ENCODE assay signal across 8 cellular contexts in genomic region chr17:80477647-80478478, GRCh38. TPM values are rescaled to one million over a fixed set of nuclear protein-coding genes. Genes with fewer than 3 reads are reported as not detected.
DNase-seq lines count a peak whose midpoint lies in the region; ATAC-seq and TF ChIP-seq lines count a peak whose summit lies in the region.

No MANE protein-coding gene starts in this region.

- POLR2A ChIA-PET in activated CD8-positive, alpha-beta T cell treated with anti-CD3 and anti-CD28 coated beads, Interleukin-2, amount 10 ng/mL, durations not matched to agents 7 days and 5 days (lab: Charles Lee) = interaction anchor here (3.1 kb wide), 1 partner anchor 23 kb away, joined by 17 read pairs; no protein-coding TSS in a partner anchor

- H3K9me3 ChIP-seq in HUES64 (ENCODE audit: insufficient read depth, low read depth, low read length) = no peaks in the 10 kb centered on the region
- no peaks in the 10 kb centered on the region for H3K9me3 ChIP-seq in gastroesophageal sphincter
- H3K9me3 ChIP-seq in psoas muscle = no peaks in the 10 kb centered on the region

- no peak overlapping the region for H3K27ac ChIP-seq in HUES64 (ENCODE audit: low read depth, low read length)
- H3K27ac ChIP-seq in gastroesophageal sphincter = no peak overlapping the region
- no peak overlapping the region for H3K27ac ChIP-seq in psoas muscle

- H3K4me3 Mint-ChIP-seq in activated CD8-positive, alpha-beta T cell treated with anti-CD3 and anti-CD28 coated beads, Interleukin-2, amount 10 ng/mL, durations not matched to agents 7 days and 5 days = no peak overlapping the region

- no peaks in the 10 kb centered on the region for H3K36me3 ChIP-seq in HUES64 (ENCODE audit: insufficient read depth, low read length)
- H3K36me3 ChIP-seq in gastroesophageal sphincter = no peaks in the 10 kb centered on the region
- no peaks in the 10 kb centered on the region for H3K36me3 ChIP-seq in psoas muscle (ENCODE audit: insufficient read depth in 1 of 2, low read depth in 1 of 2)

- peaks cover 12% of the 10 kb centered on the region; the same call in 1 of the 2 replicates for H3K4me1 ChIP-seq in HUES64 (ENCODE audit: insufficient read depth, low read length)
- peaks cover 0 to 53% (median 44%) of the 10 kb centered on the region in 3 donors for H3K4me1 ChIP-seq in gastroesophageal sphincter
- peaks cover 24% of the 10 kb centered on the region for H3K4me1 ChIP-seq in psoas muscle

- no peak for TF ChIP-seq EP300 in gastroesophageal sphincter (IDR thresholded peaks at IDR 0.05)

- H3K4me1 Mint-ChIP-seq in activated CD8-positive, alpha-beta T cell treated with anti-CD3 and anti-CD28 coated beads, Interleukin-2, amount 10 ng/mL, durations not matched to agents 7 days and 5 days (ENCODE audit: low read depth) = peaks cover 18% of the 10 kb centered on the region

- DNase-seq in AG08396 (ENCODE audit: low spot score) (peak; percentile 89), psoas muscle (peak in 1 of 2 donors; percentile 81), OCI-M2 (lab: John Stamatoyannopoulos, UW; ENCODE audit: unreplicated experiment) (no peak)
- peak; percentile 62 for DNase-seq in activated CD8-positive, alpha-beta T cell treated with anti-CD3 and anti-CD28 coated beads, Interleukin-2, amount 10 ng/mL, durations not matched to agents 7 days and 5 days

- H3K27me3 Mint-ChIP-seq in activated CD8-positive, alpha-beta T cell treated with anti-CD3 and anti-CD28 coated beads, Interleukin-2, amount 10 ng/mL, durations not matched to agents 7 days and 5 days (ENCODE audit: low read depth) = peaks cover 63% of the 10 kb centered on the region

- H3K9me3 Mint-ChIP-seq in activated CD8-positive, alpha-beta T cell treated with anti-CD3 and anti-CD28 coated beads, Interleukin-2, amount 10 ng/mL, durations not matched to agents 7 days and 5 days (ENCODE audit: insufficient read depth) = no peaks in the 10 kb centered on the region

- H3K9ac ChIP-seq in HUES64 (ENCODE audit: low read depth, low read length) = no peak overlapping the region

- H3K27me3 ChIP-seq in HUES64 (ENCODE audit: insufficient read depth, low read length) (peaks cover 100% of the 10 kb centered on the region), gastroesophageal sphincter (peaks cover 100% of the 10 kb centered on the region), psoas muscle (ENCODE audit: insufficient read depth in 3 of 3, low read length in 2 of 3) (peaks cover 0 to 84% (median 35%) of the 10 kb centered on the region in 3 donors)

- peak overlapping the region; percentile 44 for H3K4me3 ChIP-seq in HUES64 (ENCODE audit: low read length)
- peak overlapping the region in 1 of 2 donors; percentile 49 for H3K4me3 ChIP-seq in gastroesophageal sphincter
- H3K4me3 ChIP-seq in psoas muscle = peak overlapping the region; percentile 64

- H3K36me3 Mint-ChIP-seq in activated CD8-positive, alpha-beta T cell treated with anti-CD3 and anti-CD28 coated beads, Interleukin-2, amount 10 ng/mL, durations not matched to agents 7 days and 5 days (ENCODE audit: low read depth) = peaks cover 3% of the 10 kb centered on the region

- intact Hi-C loops in psoas muscle (cut with DNase I) = no loop called here

- 5% methylated on average over 103 of the region's 103 CpGs for WGBS in HUES64
- WGBS in gastroesophageal sphincter (ENCODE audit: low coverage in 1 of 2), 2 donors = no CpG with 5 or more reads among the region's 103 CpGs
- WGBS in psoas muscle, 3 donors = 2% methylated on average over 73 to 103 of the region's 103 CpGs

- TF ChIP-seq POLR2A in gastroesophageal sphincter (IDR thresholded peaks at IDR 0.05) = no peak

- CTCF ChIA-PET in activated CD8-positive, alpha-beta T cell treated with anti-CD3 and anti-CD28 coated beads, Interleukin-2, amount 10 ng/mL, durations not matched to agents 7 days and 5 days (lab: Charles Lee) = interaction anchor here (0.9 kb wide), 1 partner anchor 422 kb away, joined by 5 read pairs; no protein-coding TSS in a partner anchor

- TF ChIP-seq CTCF in gastroesophageal sphincter (IDR thresholded peaks at IDR 0.05) (peak in 3 of 4 experiments; percentile 19 to 61 (median 57)), psoas muscle (IDR thresholded peaks at IDR 0.05) (peak; percentile 48)

- H3K27ac Mint-ChIP-seq in activated CD8-positive, alpha-beta T cell treated with anti-CD3 and anti-CD28 coated beads, Interleukin-2, amount 10 ng/mL, durations not matched to agents 7 days and 5 days = no peak overlapping the region

- peak; percentile 54 for ATAC-seq in activated CD8-positive, alpha-beta T cell treated with anti-CD3 and anti-CD28 coated beads, Interleukin-2, amount 10 ng/mL, durations not matched to agents 7 days and 5 days
- peak; percentile 19 for ATAC-seq in gastroesophageal sphincter
- ATAC-seq in psoas muscle = peak; percentile 70 to 89 (median 84)
- ATAC-seq in HG03469 (IDR thresholded peaks at IDR 0.05; ENCODE audit: unreplicated experiment) = no peak
- ATAC-seq in GM21381 (IDR thresholded peaks at IDR 0.05; ENCODE audit: unreplicated experiment) = no peak

RNA-seq across cellular contexts. Expression of gene NPTX1, which starts 1.5 kb away (rescaled TPM):
- 2.4 TPM for polyA plus RNA-seq in HUES64 (2013, experiment 1 of 2)
- polyA plus RNA-seq in HUES64 (2013, experiment 2 of 2) = 4.6 TPM
- 10 to 100 TPM; 16.7 to 18.9 TPM for total RNA-seq in activated CD8-positive, alpha-beta T cell treated with anti-CD3 and anti-CD28 coated beads, Interleukin-2, amount 10 ng/mL, durations not matched to agents 7 days and 5 days
- 1 to 10 TPM; 1.2 to 6.3 (median 3.8) TPM for total RNA-seq in gastroesophageal sphincter
- under 1 TPM; 0.25 to 0.84 (median 0.61) TPM for total RNA-seq in psoas muscle
- 1 to 10 TPM in 2 of 3 donors, under 1 TPM in 1; 0.30 to 1.3 (median 1.2) TPM for polyA plus RNA-seq in psoas muscle

Comparison
In these comparisons a context has a peak if more than half of its experiments do, and no peak if none do; other contexts are left out.
1. ATAC-seq: peak in activated CD8-positive, alpha-beta T cell treated with anti-CD3 and anti-CD28 coated beads, Interleukin-2, amount 10 ng/mL, durations not matched to agents 7 days and 5 days (single experiment), gastroesophageal sphincter (single experiment) and psoas muscle (4 of 4); none in HG03469 (single experiment) and GM21381 (single experiment).